ENCODE assay signal across 8 cellular contexts in genomic region chr3:133254151-133254550, GRCh38.
"Had no signal": no experiment of that assay in that cellular context is flagged by ENCODE, and none has a peak within 500 bp of the region (broad histone marks: within the 10 kb centered on the region; RNA-seq: fewer than 3 reads in every experiment).

No MANE protein-coding gene starts in this region.

- H2AFZ ChIP-seq: GM23338 had no signal

- H3K4me2 ChIP-seq: GM23338 had no signal

- H3K4me1 Mint-ChIP-seq: GM23338, H9 had no signal

- H3K4me3 Mint-ChIP-seq: GM23338, H9, IgD-negative memory B cell had no signal

- H3K9me3 Mint-ChIP-seq: GM23338 had no signal

- DNase-seq: H9, HCEC 1CT had no signal

- H3K36me3 Mint-ChIP-seq: IgD-negative memory B cell had no signal

- H3K4me3 ChIP-seq: GM23338 had no signal

- FAIRE-seq: H1, H54, HepG2 had no signal

- H3K27ac Mint-ChIP-seq: GM23338, IgD-negative memory B cell had no signal

- ATAC-seq: GM23338, HepG2 had no signal

- H3K27ac ChIP-seq: HL-60 had no signal
